Comparison of ENCODE assay signal across 8 cellular contexts in the genomic region with DNA sequence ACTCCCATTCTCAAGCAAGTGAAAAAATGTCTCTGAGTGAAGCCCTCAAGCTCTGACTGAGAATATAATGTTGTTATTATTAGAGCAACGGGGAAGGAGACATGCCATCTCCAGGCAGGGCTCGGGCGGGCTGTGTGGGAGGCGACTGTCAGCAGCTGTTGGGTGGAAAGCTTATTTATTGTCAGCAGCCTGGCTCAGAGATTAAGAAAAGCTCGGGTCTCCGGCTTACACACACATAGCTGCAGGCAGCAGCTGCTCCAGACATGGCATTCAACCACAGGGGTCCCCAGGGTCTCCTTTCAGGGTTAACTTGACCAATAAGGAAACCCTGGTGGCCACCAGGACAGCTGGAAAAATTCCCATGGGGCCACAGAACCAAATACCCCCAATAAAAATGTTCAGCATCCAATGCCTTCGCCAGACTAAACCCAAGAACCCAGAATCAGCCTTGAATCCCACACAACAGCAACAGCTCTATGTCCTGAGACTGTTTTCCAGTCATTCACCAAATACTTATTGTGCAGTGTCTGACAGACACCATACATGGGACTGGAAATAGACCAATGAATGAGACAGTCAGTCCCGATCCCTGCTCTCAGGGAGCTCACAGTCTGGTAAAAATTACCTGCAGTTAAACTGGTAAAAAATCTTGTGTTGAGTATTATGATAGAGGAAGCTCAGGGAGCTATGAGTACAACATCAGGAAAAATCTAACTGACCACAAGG.
DNase-seq lines count a peak whose midpoint lies in the region; ATAC-seq and TF ChIP-seq lines count a peak whose summit lies in the region.

No MANE protein-coding gene starts in this region.

- WGBS in gastroesophageal sphincter (ENCODE audit: low coverage in 1 of 2), 2 donors = 28 to 45% methylated on average over 5 to 8 of the region's 8 CpGs

- no peak for TF ChIP-seq EP300 in gastroesophageal sphincter (IDR thresholded peaks at IDR 0.05)

- no peak overlapping the region for H3K4me3 ChIP-seq in gastroesophageal sphincter

- peak in 1 of 4 experiments; percentile 7 for TF ChIP-seq CTCF in gastroesophageal sphincter (IDR thresholded peaks at IDR 0.05)

- H3K36me3 ChIP-seq in gastroesophageal sphincter = no peaks in the 10 kb centered on the region

- peak; percentile 80 for DNase-seq in GM03348 (ENCODE audit: low spot score)
- peak; percentile 79 to 87 for DNase-seq in SHP77 (lab: John Stamatoyannopoulos, UW)
- peak; percentile 81 for DNase-seq in retina
- no peak for DNase-seq in NCI-H748 treated with DMSO at 0.1 percent for 48 hours (lab: John Stamatoyannopoulos, UW)
- no peak for DNase-seq in NCI-H774 (lab: John Stamatoyannopoulos, UW)

- TF ChIP-seq POLR2A in gastroesophageal sphincter (IDR thresholded peaks at IDR 0.05) = no peak

- no peaks in the 10 kb centered on the region for H3K27me3 ChIP-seq in gastroesophageal sphincter

- H3K9me3 ChIP-seq in gastroesophageal sphincter = no peaks in the 10 kb centered on the region

- peaks cover 0 to 48% (median 19%) of the 10 kb centered on the region in 3 donors for H3K4me1 ChIP-seq in gastroesophageal sphincter

- no peak for ATAC-seq in gastroesophageal sphincter
- ATAC-seq in HG02759 (IDR thresholded peaks at IDR 0.05; ENCODE audit: unreplicated experiment) = no peak
- no peak for ATAC-seq in GM21367 (IDR thresholded peaks at IDR 0.05; ENCODE audit: unreplicated experiment)

- H3K27ac ChIP-seq in gastroesophageal sphincter = peak overlapping the region in 3 of 4 donors; percentile 68 to 72 (median 71)

Comparison
In these comparisons a context has a peak if more than half of its experiments do, and no peak if none do; other contexts are left out.
1. DNase-seq: peak in GM03348 (single experiment), SHP77 (2 of 2) and retina (single experiment); none in NCI-H748 treated with DMSO at 0.1 percent for 48 hours (single experiment) and NCI-H774 (single experiment).